ENCODE assay signal across 12 cellular contexts in the genomic region with DNA sequence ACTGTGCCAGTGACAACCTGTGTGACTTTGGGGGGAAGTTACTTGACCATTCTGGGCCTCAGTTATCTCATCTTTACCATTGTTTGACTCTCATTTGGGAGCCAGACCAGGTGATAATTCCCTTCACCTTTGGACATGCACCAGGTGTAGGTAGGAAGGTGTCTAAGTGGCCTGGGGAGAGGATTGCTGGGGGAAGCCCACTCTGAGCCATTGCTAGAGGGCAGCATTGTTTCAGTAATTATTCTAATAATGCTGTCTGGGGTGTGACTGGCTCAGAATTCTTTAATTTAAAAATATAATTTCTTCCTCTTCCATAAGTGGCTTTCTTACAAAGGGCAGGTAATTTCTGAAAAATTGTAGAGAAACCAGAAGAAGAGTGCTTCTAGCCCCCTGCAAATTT.
DNase-seq lines count a peak whose midpoint lies in the region; ATAC-seq and TF ChIP-seq lines count a peak whose summit lies in the region.
"Had no signal": no experiment of that assay in that cellular context is flagged by ENCODE, and none has a peak within 500 bp of the region (broad histone marks: within the 10 kb centered on the region; RNA-seq: fewer than 3 reads in every experiment).

No MANE protein-coding gene starts in this region.

- no peaks in the 10 kb centered on the region for H3F3A ChIP-seq in PC-3 (ENCODE audit: low read length, unreplicated experiment)

- no peaks in the 10 kb centered on the region for H3K9me3 ChIP-seq in PC-3 (ENCODE audit: low read length)

- H3K36me3 ChIP-seq in PC-3 (ENCODE audit: low read depth, low read length) = no peaks in the 10 kb centered on the region

- DNase-seq in AG10803 (ENCODE audit: low read depth) (no peak), PC-3 (no peak), fibroblast of the aortic adventitia (ENCODE audit: low read depth) (peak; percentile 9), glomerular visceral epithelial cell (ENCODE audit: extremely low spot score) (no peak), head of caudate nucleus (no peak)
- DNase-seq: activated CD8-positive, alpha-beta memory T cell treated with anti-CD3 and anti-CD28 coated beads, Interleukin-2, amount 50 U/mL, for 4 hours; activated naive CD8-positive, alpha-beta T cell treated with anti-CD3 and anti-CD28 coated beads, Interleukin-2, amount 10 ng/mL, durations not matched to agents 7 days and 5 days; Right ventricle myocardium superior had no signal

- CTCF ChIA-PET in PC-3 (lab: Charles Lee) = no interaction called here

- no peak overlapping the region for H2AFZ ChIP-seq in PC-3 (ENCODE audit: low read length)

- H3K27me3 ChIP-seq in PC-3 (ENCODE audit: low read length) = peaks cover 10% of the 10 kb centered on the region; the same call in 1 of the 2 replicates

- no peak overlapping the region for H3K27ac ChIP-seq in PC-3 (ENCODE audit: low read length)

- no peaks in the 10 kb centered on the region for H3K79me2 ChIP-seq in PC-3 (ENCODE audit: low read length)

- ATAC-seq in PC-3 = no peak; the same call in 1 of the 2 replicates
- ATAC-seq in GM21717 (IDR thresholded peaks at IDR 0.05; ENCODE audit: unreplicated experiment) = no peak
- ATAC-seq in HG03175 (IDR thresholded peaks at IDR 0.05; ENCODE audit: unreplicated experiment) = no peak
- ATAC-seq: sciatic nerve had no signal

- no peaks in the 10 kb centered on the region for H3K9me2 ChIP-seq in PC-3 (replicated peaks; ENCODE audit: low read length)

- no peak overlapping the region for H3K4me2 ChIP-seq in PC-3 (ENCODE audit: low read length)

- H3K4me3 ChIP-seq in AG10803 (ENCODE audit: low read length) = no peak overlapping the region
- no peak overlapping the region for H3K4me3 ChIP-seq in PC-3 (ENCODE audit: low read length)
- no peak overlapping the region for H3K4me3 ChIP-seq in fibroblast of the aortic adventitia (ENCODE audit: low read depth, low read length)

- POLR2A ChIA-PET in PC-3 (lab: Charles Lee; ENCODE audit: unreplicated experiment) = no interaction called here

- peak; percentile 36 for TF ChIP-seq CTCF in AG10803 (conservative IDR thresholded peaks at IDR 0.05; ENCODE audit: low read length)
- peak; percentile 12 for TF ChIP-seq CTCF in GM12873 (IDR thresholded peaks at IDR 0.05; ENCODE audit: insufficient read depth, low read depth, low read length, missing control alignments)
- peak; percentile 36; the same call in 1 of the 2 replicates for TF ChIP-seq CTCF in PC-3 (conservative IDR thresholded peaks at IDR 0.05; ENCODE audit: low read depth, low read length)
- peak; percentile 42 for TF ChIP-seq CTCF in fibroblast of the aortic adventitia (IDR thresholded peaks at IDR 0.05; ENCODE audit: insufficient read depth, low read length)

- no TSS peak for BruUV-seq in PC-3 (replicated peaks; lab: Mats Ljungman, UMichigan)

- H3K9ac ChIP-seq in PC-3 (ENCODE audit: low read length) = no peak overlapping the region

- H4K20me1 ChIP-seq in PC-3 (ENCODE audit: low read length) = no peaks in the 10 kb centered on the region

- H3K4me1 ChIP-seq in PC-3 (ENCODE audit: insufficient read depth, low read length) = no peaks in the 10 kb centered on the region

- intact Hi-C loops in PC-3 (cut with micrococcal nuclease) = no loop called here
- intact Hi-C loops in head of caudate nucleus (cut with DNase I) = no loop called here
